ENCODE assay signal across 19 cellular contexts in genomic region chr6:36771145-36771544, GRCh38.
DNase-seq lines count a peak whose midpoint lies in the region; ATAC-seq, FAIRE-seq and TF ChIP-seq lines count a peak whose summit lies in the region.
"Had no signal": no experiment of that assay in that cellular context is flagged by ENCODE, and none has a peak within 500 bp of the region (broad histone marks: within the 10 kb centered on the region; RNA-seq: fewer than 3 reads in every experiment).

No MANE protein-coding gene starts in this region.

- no peaks in the 10 kb centered on the region for H3K9me3 Mint-ChIP-seq in activated T-cell treated with anti-CD3 and anti-CD28 coated beads, Interleukin-2, amount 50 U/mL, for 24 hours
- no peaks in the 10 kb centered on the region for H3K9me3 Mint-ChIP-seq in CD8-positive, alpha-beta memory T cell
- no peaks in the 10 kb centered on the region for H3K9me3 Mint-ChIP-seq in activated CD8-positive, alpha-beta T cell treated with anti-CD3 and anti-CD28 coated beads for 36 hours
- no peaks in the 10 kb centered on the region for H3K9me3 Mint-ChIP-seq in natural killer cell

- H3K27me3 ChIP-seq in CD8-positive, alpha-beta memory T cell (ENCODE audit: insufficient read depth, low read length, poor library complexity, severe bottlenecking) = no peaks in the 10 kb centered on the region
- H3K27me3 ChIP-seq: suprapubic skin, vagina had no signal

- FAIRE-seq in GM12892 (lab: Jason Lieb, UNC) (no peak), D721Med (lab: Jason Lieb, UNC) (no peak)

- peak overlapping the region; percentile 92 for H3K27ac Mint-ChIP-seq in activated T-cell treated with anti-CD3 and anti-CD28 coated beads, Interleukin-2, amount 50 U/mL, for 24 hours
- peak overlapping the region; percentile 84 to 96 (median 93) for H3K27ac Mint-ChIP-seq in CD8-positive, alpha-beta memory T cell
- H3K27ac Mint-ChIP-seq in activated CD8-positive, alpha-beta T cell treated with anti-CD3 and anti-CD28 coated beads for 36 hours = peak overlapping the region; percentile 79
- H3K27ac Mint-ChIP-seq in natural killer cell = peak overlapping the region; percentile 87 to 91

- no peak for TF ChIP-seq POLR2A in GM12892 (IDR thresholded peaks at IDR 0.05; ENCODE audit: low read depth, low read length)

- POLR2A ChIA-PET in CD8-positive, alpha-beta memory T cell (lab: Charles Lee) = no interaction called here
- POLR2A ChIA-PET in activated CD8-positive, alpha-beta T cell treated with anti-CD3 and anti-CD28 coated beads for 36 hours (lab: Charles Lee) = interaction anchor here (1.3 kb wide), 1 partner anchor 21 kb away, joined by 4 read pairs; no protein-coding TSS in a partner anchor

- ATAC-seq in activated CD8-positive, alpha-beta T cell treated with anti-CD3 and anti-CD28 coated beads for 36 hours = no peak
- no peak for ATAC-seq in natural killer cell
- ATAC-seq: psoas muscle had no signal

- DNase-seq in activated T-cell treated with anti-CD3 and anti-CD28 coated beads, Interleukin-2, amount 50 U/mL, for 24 hours = no peak
- DNase-seq in activated T-cell treated with anti-CD3 and anti-CD28 coated beads for 4 hours (no peak), natural killer cell (no peak), GM12892 (ENCODE audit: insufficient read length) (no peak), D721Med (ENCODE audit: insufficient read length, low spot score) (no peak)
- no peak for DNase-seq in CD8-positive, alpha-beta memory T cell
- no peak for DNase-seq in activated CD8-positive, alpha-beta T cell treated with anti-CD3 and anti-CD28 coated beads for 36 hours
- DNase-seq in stimulated activated CD4-positive, alpha-beta T cell treated with anti-CD3 and anti-CD28 coated beads, Interleukin-12 subunit alpha, Interleukin-12 subunit beta, amount 100 ng/mL, for 4 hours = no peak
- DNase-seq: caudate nucleus; esophagus squamous epithelium; NCI-H1417; NCI-H2171; NCI-H526; stimulated activated CD4-positive, alpha-beta T cell treated with anti-CD3 and anti-CD28 coated beads, Interleukin-4, amount 100 ng/mL, for 4 hours had no signal

- no peaks in the 10 kb centered on the region for H3K27me3 Mint-ChIP-seq in activated T-cell treated with anti-CD3 and anti-CD28 coated beads, Interleukin-2, amount 50 U/mL, for 24 hours
- no peaks in the 10 kb centered on the region for H3K27me3 Mint-ChIP-seq in CD8-positive, alpha-beta memory T cell
- no peaks in the 10 kb centered on the region for H3K27me3 Mint-ChIP-seq in activated CD8-positive, alpha-beta T cell treated with anti-CD3 and anti-CD28 coated beads for 36 hours
- H3K27me3 Mint-ChIP-seq in natural killer cell (ENCODE audit: low read depth in 2 of 2) = no peaks in the 10 kb centered on the region

- no peaks in the 10 kb centered on the region for H3K9me3 ChIP-seq in CD8-positive, alpha-beta memory T cell (ENCODE audit: low read length)
- H3K9me3 ChIP-seq: esophagus squamous epithelium, HAP-1, psoas muscle, suprapubic skin, vagina had no signal

- intact Hi-C loops in activated CD8-positive, alpha-beta T cell treated with anti-CD3 and anti-CD28 coated beads for 36 hours (cut with micrococcal nuclease) = no loop called here
- intact Hi-C loops in natural killer cell (cut with micrococcal nuclease) = no loop called here

- H3K4me1 ChIP-seq in CD8-positive, alpha-beta memory T cell (ENCODE audit: insufficient read depth, low read length) = peaks cover 40% of the 10 kb centered on the region
- H3K4me1 ChIP-seq: HAP-1 had no signal

- no peak overlapping the region for H3K27ac ChIP-seq in CD8-positive, alpha-beta memory T cell (ENCODE audit: low read depth, low read length)
- H3K27ac ChIP-seq: esophagus squamous epithelium, psoas muscle, suprapubic skin, vagina had no signal

- no peak overlapping the region for H3K4me3 Mint-ChIP-seq in activated T-cell treated with anti-CD3 and anti-CD28 coated beads, Interleukin-2, amount 50 U/mL, for 24 hours
- peak overlapping the region in 2 of 7 donors; percentile 26 to 79 for H3K4me3 Mint-ChIP-seq in CD8-positive, alpha-beta memory T cell
- H3K4me3 Mint-ChIP-seq in activated CD8-positive, alpha-beta T cell treated with anti-CD3 and anti-CD28 coated beads for 36 hours = no peak overlapping the region
- H3K4me3 Mint-ChIP-seq in natural killer cell = peak overlapping the region; percentile 73

- H3K4me1 Mint-ChIP-seq in activated T-cell treated with anti-CD3 and anti-CD28 coated beads, Interleukin-2, amount 50 U/mL, for 24 hours (ENCODE audit: low read depth) = peaks cover 34% of the 10 kb centered on the region
- peaks cover 34 to 41% (median 37%) of the 10 kb centered on the region in 3 donors for H3K4me1 Mint-ChIP-seq in CD8-positive, alpha-beta memory T cell
- H3K4me1 Mint-ChIP-seq in activated CD8-positive, alpha-beta T cell treated with anti-CD3 and anti-CD28 coated beads for 36 hours (ENCODE audit: low read depth) = peaks cover 33% of the 10 kb centered on the region
- H3K4me1 Mint-ChIP-seq in natural killer cell = peaks cover 34 to 54% of the 10 kb centered on the region in 2 donors

- no peaks in the 10 kb centered on the region for H3K36me3 Mint-ChIP-seq in activated T-cell treated with anti-CD3 and anti-CD28 coated beads, Interleukin-2, amount 50 U/mL, for 24 hours (ENCODE audit: low read depth)
- no peaks in the 10 kb centered on the region for H3K36me3 Mint-ChIP-seq in CD8-positive, alpha-beta memory T cell
- H3K36me3 Mint-ChIP-seq in activated CD8-positive, alpha-beta T cell treated with anti-CD3 and anti-CD28 coated beads for 36 hours (ENCODE audit: low read depth) = no peaks in the 10 kb centered on the region
- no peaks in the 10 kb centered on the region for H3K36me3 Mint-ChIP-seq in natural killer cell

- H3K36me3 ChIP-seq in CD8-positive, alpha-beta memory T cell (ENCODE audit: insufficient read depth, low read length) = no peaks in the 10 kb centered on the region
- H3K36me3 ChIP-seq: esophagus squamous epithelium, HAP-1, suprapubic skin, vagina had no signal

- CTCF ChIA-PET in CD8-positive, alpha-beta memory T cell (lab: Charles Lee) = interaction anchor here (1.0 to 8.1 kb wide), 3 partner anchors 10 to 247 kb away, joined by 3 to 70 read pairs (median 43); no protein-coding TSS in a partner anchor
- CTCF ChIA-PET in activated CD8-positive, alpha-beta T cell treated with anti-CD3 and anti-CD28 coated beads for 36 hours (lab: Charles Lee) = interaction anchor here (1.7 to 18.9 kb wide), 4 partner anchors 14 to 247 kb away, joined by 5 to 477 read pairs (median 146); no protein-coding TSS in a partner anchor

- H3K4me3 ChIP-seq in CD8-positive, alpha-beta memory T cell (ENCODE audit: low read length) = no peak overlapping the region
- H3K4me3 ChIP-seq: esophagus squamous epithelium, HAP-1, psoas muscle, skin epidermis, suprapubic skin, vagina had no signal

- no peak for TF ChIP-seq CTCF in activated CD8-positive, alpha-beta T cell treated with anti-CD3 and anti-CD28 coated beads for 36 hours (IDR thresholded peaks at IDR 0.05)
- TF ChIP-seq CTCF in natural killer cell (IDR thresholded peaks at IDR 0.05) = no peak
- no peak for TF ChIP-seq CTCF in D721Med (IDR thresholded peaks at IDR 0.05; ENCODE audit: insufficient read depth, missing control alignments)
